1 cellular context compared by ENCODE assay signal in the genomic region with DNA sequence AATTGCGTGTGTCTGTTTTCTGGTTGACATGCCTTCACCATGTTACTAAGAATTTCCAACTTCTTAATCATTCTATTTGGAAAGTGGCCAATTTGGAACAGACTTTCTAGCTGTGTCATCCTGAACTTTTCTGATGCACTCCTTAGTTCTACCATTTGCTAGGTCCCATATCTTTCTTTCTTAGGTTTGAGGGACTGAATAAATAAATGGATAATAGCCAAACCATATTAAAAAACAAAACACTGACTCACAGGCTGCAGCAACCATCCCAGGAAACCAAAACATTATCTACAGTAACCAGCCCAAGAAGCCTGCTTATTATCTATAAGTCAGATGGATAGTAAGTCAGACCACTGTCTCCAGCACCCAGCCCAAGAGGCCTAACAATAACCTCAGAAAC.
TF ChIP-seq lines count a peak whose summit lies in the region.

No MANE protein-coding gene starts in this region.

TF ChIP-seq in SK-N-SH, 30 proteins besides CTCF, POLR2A, EP300 and RAD21 (continued from another document):
- TF ChIP-seq, protein P1, sequence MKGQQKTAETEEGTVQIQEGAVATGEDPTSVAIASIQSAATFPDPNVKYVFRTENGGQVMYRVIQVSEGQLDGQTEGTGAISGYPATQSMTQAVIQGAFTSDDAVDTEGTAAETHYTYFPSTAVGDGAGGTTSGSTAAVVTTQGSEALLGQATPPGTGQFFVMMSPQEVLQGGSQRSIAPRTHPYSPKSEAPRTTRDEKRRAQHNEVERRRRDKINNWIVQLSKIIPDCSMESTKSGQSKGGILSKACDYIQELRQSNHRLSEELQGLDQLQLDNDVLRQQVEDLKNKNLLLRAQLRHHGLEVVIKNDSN (IDR thresholded peaks at IDR 0.05; ENCODE audit: borderline replicate concordance, low read depth), result no peak
- no peak for TF ChIP-seq EZH2phosphoT487 (IDR thresholded peaks at IDR 0.05; ENCODE audit: borderline replicate concordance, low read depth)
- no peak for TF ChIP-seq CHD2 (IDR thresholded peaks at IDR 0.05; ENCODE audit: low read length, partially characterized antibody)
- TF ChIP-seq FOXJ3 (CRISPR knock-in tag; IDR thresholded peaks at IDR 0.05), result no peak
- TF ChIP-seq FOXM1 (IDR thresholded peaks at IDR 0.05; ENCODE audit: low read depth), result peak; percentile 41; the same call in 1 of the 2 replicates
- no peak for TF ChIP-seq TAF1 (IDR thresholded peaks at IDR 0.05; ENCODE audit: borderline replicate concordance, low read depth, low read length)
- TF ChIP-seq SIN3A (IDR thresholded peaks at IDR 0.05; ENCODE audit: borderline replicate concordance, low read depth, low read length), result 0 out of 2 replicates have a peak, but pooled peaks have one; percentile 8
- TF ChIP-seq SMC3 (IDR thresholded peaks at IDR 0.05; ENCODE audit: low read depth, low read length), result no peak
- TF ChIP-seq, protein P2, sequence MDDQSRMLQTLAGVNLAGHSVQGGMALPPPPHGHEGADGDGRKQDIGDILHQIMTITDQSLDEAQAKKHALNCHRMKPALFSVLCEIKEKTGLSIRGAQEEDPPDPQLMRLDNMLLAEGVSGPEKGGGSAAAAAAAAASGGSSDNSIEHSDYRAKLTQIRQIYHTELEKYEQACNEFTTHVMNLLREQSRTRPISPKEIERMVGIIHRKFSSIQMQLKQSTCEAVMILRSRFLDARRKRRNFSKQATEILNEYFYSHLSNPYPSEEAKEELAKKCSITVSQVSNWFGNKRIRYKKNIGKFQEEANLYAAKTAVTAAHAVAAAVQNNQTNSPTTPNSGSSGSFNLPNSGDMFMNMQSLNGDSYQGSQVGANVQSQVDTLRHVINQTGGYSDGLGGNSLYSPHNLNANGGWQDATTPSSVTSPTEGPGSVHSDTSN (IDR thresholded peaks at IDR 0.05), result peak; percentile 51; the same call in 1 of the 2 replicates
- no peak for TF ChIP-seq MEF2A (IDR thresholded peaks at IDR 0.05; ENCODE audit: borderline replicate concordance, low read depth)
- TF ChIP-seq RFX5 (IDR thresholded peaks at IDR 0.05; ENCODE audit: low read length), result no peak
- TF ChIP-seq, protein P3, sequence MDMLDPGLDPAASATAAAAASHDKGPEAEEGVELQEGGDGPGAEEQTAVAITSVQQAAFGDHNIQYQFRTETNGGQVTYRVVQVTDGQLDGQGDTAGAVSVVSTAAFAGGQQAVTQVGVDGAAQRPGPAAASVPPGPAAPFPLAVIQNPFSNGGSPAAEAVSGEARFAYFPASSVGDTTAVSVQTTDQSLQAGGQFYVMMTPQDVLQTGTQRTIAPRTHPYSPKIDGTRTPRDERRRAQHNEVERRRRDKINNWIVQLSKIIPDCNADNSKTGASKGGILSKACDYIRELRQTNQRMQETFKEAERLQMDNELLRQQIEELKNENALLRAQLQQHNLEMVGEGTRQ (IDR thresholded peaks at IDR 0.05; ENCODE audit: borderline replicate concordance, low read depth, low read length), result no peak
- peak; percentile 29; the same call in 1 of the 2 replicates for TF ChIP-seq YY1 (IDR thresholded peaks at IDR 0.05; ENCODE audit: low read depth)
- peak; percentile 90 for TF ChIP-seq TCF12 (IDR thresholded peaks at IDR 0.05)
- TF ChIP-seq GABPA (IDR thresholded peaks at IDR 0.05; ENCODE audit: low read depth), result no peak
- TF ChIP-seq TEAD4 (IDR thresholded peaks at IDR 0.05; ENCODE audit: borderline replicate concordance, insufficient read depth), result peak; percentile 71
- TF ChIP-seq NFIC (IDR thresholded peaks at IDR 0.05; ENCODE audit: borderline replicate concordance), result peak; percentile 97
- TF ChIP-seq RXRA (IDR thresholded peaks at IDR 0.05; ENCODE audit: borderline replicate concordance, low read depth), result no peak
- TF ChIP-seq GATA2 (CRISPR knock-in tag; IDR thresholded peaks at IDR 0.05), result no peak
- TF ChIP-seq, protein P4, sequence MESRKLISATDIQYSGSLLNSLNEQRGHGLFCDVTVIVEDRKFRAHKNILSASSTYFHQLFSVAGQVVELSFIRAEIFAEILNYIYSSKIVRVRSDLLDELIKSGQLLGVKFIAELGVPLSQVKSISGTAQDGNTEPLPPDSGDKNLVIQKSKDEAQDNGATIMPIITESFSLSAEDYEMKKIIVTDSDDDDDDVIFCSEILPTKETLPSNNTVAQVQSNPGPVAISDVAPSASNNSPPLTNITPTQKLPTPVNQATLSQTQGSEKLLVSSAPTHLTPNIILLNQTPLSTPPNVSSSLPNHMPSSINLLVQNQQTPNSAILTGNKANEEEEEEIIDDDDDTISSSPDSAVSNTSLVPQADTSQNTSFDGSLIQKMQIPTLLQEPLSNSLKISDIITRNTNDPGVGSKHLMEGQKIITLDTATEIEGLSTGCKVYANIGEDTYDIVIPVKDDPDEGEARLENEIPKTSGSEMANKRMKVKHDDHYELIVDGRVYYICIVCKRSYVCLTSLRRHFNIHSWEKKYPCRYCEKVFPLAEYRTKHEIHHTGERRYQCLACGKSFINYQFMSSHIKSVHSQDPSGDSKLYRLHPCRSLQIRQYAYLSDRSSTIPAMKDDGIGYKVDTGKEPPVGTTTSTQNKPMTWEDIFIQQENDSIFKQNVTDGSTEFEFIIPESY (IDR thresholded peaks at IDR 0.05; ENCODE audit: borderline replicate concordance, low read depth), result peak; percentile 41; the same call in 1 of the 2 replicates
- no peak for TF ChIP-seq NRF1 (IDR thresholded peaks at IDR 0.05; ENCODE audit: low read depth, low read length)
- TF ChIP-seq MXI1 (IDR thresholded peaks at IDR 0.05; ENCODE audit: low read depth, low read length), result no peak
- TF ChIP-seq, protein P5, sequence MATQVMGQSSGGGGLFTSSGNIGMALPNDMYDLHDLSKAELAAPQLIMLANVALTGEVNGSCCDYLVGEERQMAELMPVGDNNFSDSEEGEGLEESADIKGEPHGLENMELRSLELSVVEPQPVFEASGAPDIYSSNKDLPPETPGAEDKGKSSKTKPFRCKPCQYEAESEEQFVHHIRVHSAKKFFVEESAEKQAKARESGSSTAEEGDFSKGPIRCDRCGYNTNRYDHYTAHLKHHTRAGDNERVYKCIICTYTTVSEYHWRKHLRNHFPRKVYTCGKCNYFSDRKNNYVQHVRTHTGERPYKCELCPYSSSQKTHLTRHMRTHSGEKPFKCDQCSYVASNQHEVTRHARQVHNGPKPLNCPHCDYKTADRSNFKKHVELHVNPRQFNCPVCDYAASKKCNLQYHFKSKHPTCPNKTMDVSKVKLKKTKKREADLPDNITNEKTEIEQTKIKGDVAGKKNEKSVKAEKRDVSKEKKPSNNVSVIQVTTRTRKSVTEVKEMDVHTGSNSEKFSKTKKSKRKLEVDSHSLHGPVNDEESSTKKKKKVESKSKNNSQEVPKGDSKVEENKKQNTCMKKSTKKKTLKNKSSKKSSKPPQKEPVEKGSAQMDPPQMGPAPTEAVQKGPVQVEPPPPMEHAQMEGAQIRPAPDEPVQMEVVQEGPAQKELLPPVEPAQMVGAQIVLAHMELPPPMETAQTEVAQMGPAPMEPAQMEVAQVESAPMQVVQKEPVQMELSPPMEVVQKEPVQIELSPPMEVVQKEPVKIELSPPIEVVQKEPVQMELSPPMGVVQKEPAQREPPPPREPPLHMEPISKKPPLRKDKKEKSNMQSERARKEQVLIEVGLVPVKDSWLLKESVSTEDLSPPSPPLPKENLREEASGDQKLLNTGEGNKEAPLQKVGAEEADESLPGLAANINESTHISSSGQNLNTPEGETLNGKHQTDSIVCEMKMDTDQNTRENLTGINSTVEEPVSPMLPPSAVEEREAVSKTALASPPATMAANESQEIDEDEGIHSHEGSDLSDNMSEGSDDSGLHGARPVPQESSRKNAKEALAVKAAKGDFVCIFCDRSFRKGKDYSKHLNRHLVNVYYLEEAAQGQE (IDR thresholded peaks at IDR 0.05; ENCODE audit: low read depth, low read length), result no peak
- no peak for TF ChIP-seq RCOR1 (IDR thresholded peaks at IDR 0.05; ENCODE audit: low read length)
- peak; percentile 67 for TF ChIP-seq JUND (IDR thresholded peaks at IDR 0.05)
- TF ChIP-seq POLR2AphosphoS5 (IDR thresholded peaks at IDR 0.05; ENCODE audit: low read depth, low read length), result no peak; the same call in 1 of the 2 replicates
